17 cellular contexts compared by ENCODE assay signal in genomic region chr13:73997964-73998363, GRCh38.
"Had no signal": no experiment of that assay in that cellular context is flagged by ENCODE, and none has a peak within 500 bp of the region (broad histone marks: within the 10 kb centered on the region; RNA-seq: fewer than 3 reads in every experiment).

No MANE protein-coding gene starts in this region.

- H3K9me3 ChIP-seq: adrenal gland, gastrocnemius medialis, heart right ventricle, left ventricle myocardium inferior, stomach, uterus had no signal

- ATAC-seq: gastrocnemius medialis had no signal

- H3K27ac ChIP-seq: adrenal gland, epithelial cell of prostate, gastrocnemius medialis, heart right ventricle, left ventricle myocardium inferior, stomach, uterus had no signal

- H3K27me3 Mint-ChIP-seq: activated B cell treated with CpG ODN at 0.5 μM for 24 hours; activated CD4-positive, alpha-beta T cell treated with anti-CD3 and anti-CD28 coated beads, Interleukin-2, amount 10 ng/mL, durations not matched to agents 7 days and 5 days had no signal

- H3K4me3 ChIP-seq: adrenal gland, gastrocnemius medialis, heart right ventricle, left ventricle myocardium inferior, stomach, uterus had no signal

- H3K9me3 Mint-ChIP-seq: activated B cell treated with CpG ODN at 0.5 μM for 24 hours; activated CD4-positive, alpha-beta T cell treated with anti-CD3 and anti-CD28 coated beads, Interleukin-2, amount 10 ng/mL, durations not matched to agents 7 days and 5 days had no signal

- H3K36me3 ChIP-seq: adrenal gland, gastrocnemius medialis, stomach, uterus had no signal

- DNase-seq: activated B cell treated with CpG ODN at 0.5 μM for 24 hours; activated CD4-positive, alpha-beta T cell treated with anti-CD3 and anti-CD28 coated beads, Interleukin-2, amount 10 ng/mL, durations not matched to agents 7 days and 5 days; activated CD8-positive, alpha-beta memory T cell treated with anti-CD3 and anti-CD28 coated beads for 24 hours; activated naive CD4-positive, alpha-beta T cell treated with anti-CD3 and anti-CD28 coated beads, Interleukin-2, amount 50 U/mL, for 16 hours; adrenal gland; effector memory CD4-positive, alpha-beta T cell; gastrocnemius medialis; heart right ventricle; islet precursor cell; left ventricle myocardium inferior; retina; stimulated activated CD4-positive, alpha-beta T cell treated with anti-CD3 and anti-CD28 coated beads, Interleukin-15, amount 100 ng/mL, for 24 hours; stimulated activated CD4-positive, alpha-beta T cell treated with anti-CD3 and anti-CD28 coated beads, Interleukin-4, amount 100 ng/mL, for 4 hours; stomach; uterus had no signal

- H3K4me1 ChIP-seq: adrenal gland, uterus had no signal

- H3K27me3 ChIP-seq: adrenal gland, gastrocnemius medialis, heart right ventricle, stomach, uterus had no signal

- H3K4me3 Mint-ChIP-seq: activated B cell treated with CpG ODN at 0.5 μM for 24 hours; activated CD4-positive, alpha-beta T cell treated with anti-CD3 and anti-CD28 coated beads, Interleukin-2, amount 10 ng/mL, durations not matched to agents 7 days and 5 days had no signal

- FAIRE-seq: TTC549 had no signal
